In the genomic region with DNA sequence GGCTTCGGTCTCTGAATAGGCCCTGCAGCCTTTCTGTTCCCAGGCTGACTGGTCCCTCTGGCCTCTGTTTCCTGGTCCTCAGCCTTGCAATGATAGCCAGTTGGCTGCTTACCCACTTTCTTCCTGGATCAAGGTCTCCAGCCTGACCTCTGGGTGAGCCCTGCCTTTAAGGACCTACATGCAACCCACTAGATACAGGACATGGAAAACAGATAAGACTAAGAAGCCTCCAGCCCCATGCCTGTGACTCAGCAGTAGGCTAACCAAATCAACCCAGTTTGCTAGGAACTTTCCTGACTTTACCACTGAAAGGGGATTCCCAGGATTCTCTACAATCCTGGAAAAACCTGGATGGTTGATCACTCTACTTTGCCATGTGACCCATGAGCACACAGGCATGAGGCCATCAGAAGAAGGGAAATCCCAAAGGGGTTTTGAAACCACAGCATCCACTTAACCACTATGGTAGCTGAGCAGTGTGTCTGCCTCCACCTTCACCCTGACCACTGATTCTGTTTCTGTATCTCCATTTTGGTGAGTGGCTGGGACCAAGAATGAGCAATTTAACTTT, we compare ENCODE assay signal across 1 cellular context.
A peak's percentile ranks its signal among the peaks of the same experiment; 100 is the strongest.
TF ChIP-seq lines count a peak whose summit lies in the region.

No MANE protein-coding gene starts in this region.

TF ChIP-seq in K562, 482 proteins besides CTCF, POLR2A, EP300 and RAD21 (continued from another document and continues in another):
- TF ChIP-seq, protein P1, sequence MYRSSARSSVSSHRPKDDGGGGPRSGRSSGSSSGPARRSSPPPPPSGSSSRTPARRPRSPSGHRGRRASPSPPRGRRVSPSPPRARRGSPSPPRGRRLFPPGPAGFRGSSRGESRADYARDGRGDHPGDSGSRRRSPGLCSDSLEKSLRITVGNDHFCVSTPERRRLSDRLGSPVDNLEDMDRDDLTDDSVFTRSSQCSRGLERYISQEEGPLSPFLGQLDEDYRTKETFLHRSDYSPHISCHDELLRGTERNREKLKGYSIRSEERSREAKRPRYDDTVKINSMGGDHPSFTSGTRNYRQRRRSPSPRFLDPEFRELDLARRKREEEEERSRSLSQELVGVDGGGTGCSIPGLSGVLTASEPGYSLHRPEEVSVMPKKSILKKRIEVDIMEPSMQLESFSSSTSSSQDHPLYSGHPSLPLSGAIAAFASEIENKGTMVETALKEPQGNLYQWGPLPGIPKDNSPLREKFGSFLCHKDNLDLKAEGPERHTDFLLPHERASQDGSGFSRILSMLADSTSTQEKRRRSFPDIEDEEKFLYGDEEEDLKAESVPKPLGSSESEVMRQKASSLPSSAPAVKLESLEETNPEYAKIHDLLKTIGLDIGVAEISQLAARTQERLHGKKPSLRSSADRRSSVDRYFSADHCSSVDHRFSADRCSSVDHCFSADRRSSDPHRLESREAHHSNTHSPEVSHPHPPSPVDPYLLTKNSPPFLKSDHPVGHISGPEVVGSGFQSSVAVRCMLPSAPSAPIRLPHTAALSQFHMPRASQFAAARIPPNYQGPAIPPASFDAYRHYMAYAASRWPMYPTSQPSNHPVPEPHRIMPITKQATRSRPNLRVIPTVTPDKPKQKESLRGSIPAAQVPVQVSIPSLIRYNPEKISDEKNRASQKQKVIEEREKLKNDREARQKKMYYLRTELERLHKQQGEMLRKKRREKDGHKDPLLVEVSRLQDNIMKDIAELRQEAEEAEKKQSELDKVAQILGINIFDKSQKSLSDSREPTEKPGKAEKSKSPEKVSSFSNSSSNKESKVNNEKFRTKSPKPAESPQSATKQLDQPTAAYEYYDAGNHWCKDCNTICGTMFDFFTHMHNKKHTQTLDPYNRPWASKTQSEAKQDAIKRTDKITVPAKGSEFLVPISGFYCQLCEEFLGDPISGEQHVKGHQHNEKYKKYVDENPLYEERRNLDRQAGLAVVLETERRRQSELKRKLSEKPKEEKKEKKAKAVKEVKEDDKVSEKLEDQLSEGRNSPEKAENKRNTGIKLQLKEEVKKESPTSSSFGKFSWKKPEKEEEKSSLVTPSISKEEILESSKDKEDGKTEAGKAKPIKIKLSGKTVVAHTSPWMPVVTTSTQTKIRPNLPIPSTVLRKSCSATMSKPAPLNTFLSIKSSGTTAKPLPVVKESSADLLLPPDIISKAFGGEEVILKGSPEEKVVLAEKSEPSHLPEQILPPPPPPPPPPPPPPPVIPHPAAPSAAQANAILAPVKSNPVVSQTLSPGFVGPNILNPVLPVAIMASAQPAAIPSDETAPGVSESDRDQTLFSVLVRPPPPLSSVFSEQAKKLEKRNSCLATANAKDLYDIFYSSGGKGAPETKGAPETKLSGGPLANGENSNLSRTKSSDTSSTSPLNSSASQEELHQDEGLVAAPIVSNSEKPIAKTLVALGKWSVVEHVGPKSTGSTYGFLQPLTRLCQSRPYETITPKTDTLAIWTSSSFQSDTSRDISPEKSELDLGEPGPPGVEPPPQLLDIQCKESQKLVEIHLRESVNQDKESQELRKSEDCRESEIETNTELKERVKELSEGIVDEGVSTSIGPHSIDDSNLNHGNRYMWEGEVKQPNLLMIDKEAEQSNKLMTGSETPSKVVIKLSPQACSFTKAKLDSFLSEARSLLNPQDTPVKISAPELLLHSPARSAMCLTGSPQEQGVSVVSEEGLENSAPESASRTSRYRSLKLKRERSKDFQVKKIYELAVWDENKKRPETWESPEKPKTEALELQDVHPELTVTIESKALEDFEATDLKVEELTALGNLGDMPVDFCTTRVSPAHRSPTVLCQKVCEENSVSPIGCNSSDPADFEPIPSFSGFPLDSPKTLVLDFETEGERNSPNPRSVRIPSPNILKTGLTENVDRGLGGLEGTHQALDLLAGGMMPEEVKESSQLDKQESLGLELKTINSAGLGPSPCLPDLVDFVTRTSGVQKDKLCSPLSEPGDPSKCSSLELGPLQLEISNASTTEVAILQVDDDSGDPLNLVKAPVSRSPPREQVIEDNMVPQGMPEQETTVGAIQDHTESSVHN (IDR thresholded peaks at IDR 0.05; ENCODE audit: borderline replicate concordance in 1 of 2, low read depth in 1 of 2) = no peak
- no peak for TF ChIP-seq SRF (CRISPR knock-in tag; IDR thresholded peaks at IDR 0.05)
- TF ChIP-seq, protein P2, sequence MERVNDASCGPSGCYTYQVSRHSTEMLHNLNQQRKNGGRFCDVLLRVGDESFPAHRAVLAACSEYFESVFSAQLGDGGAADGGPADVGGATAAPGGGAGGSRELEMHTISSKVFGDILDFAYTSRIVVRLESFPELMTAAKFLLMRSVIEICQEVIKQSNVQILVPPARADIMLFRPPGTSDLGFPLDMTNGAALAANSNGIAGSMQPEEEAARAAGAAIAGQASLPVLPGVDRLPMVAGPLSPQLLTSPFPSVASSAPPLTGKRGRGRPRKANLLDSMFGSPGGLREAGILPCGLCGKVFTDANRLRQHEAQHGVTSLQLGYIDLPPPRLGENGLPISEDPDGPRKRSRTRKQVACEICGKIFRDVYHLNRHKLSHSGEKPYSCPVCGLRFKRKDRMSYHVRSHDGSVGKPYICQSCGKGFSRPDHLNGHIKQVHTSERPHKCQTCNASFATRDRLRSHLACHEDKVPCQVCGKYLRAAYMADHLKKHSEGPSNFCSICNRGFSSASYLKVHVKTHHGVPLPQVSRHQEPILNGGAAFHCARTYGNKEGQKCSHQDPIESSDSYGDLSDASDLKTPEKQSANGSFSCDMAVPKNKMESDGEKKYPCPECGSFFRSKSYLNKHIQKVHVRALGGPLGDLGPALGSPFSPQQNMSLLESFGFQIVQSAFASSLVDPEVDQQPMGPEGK (CRISPR knock-in tag; IDR thresholded peaks at IDR 0.05; ENCODE audit: borderline replicate concordance) = no peak
- no peak for TF ChIP-seq RAD51 (IDR thresholded peaks at IDR 0.05; ENCODE audit: borderline replicate concordance, low read depth)
- TF ChIP-seq THRAP3 (IDR thresholded peaks at IDR 0.05; ENCODE audit: borderline replicate concordance) = no peak
- TF ChIP-seq MCM2 (IDR thresholded peaks at IDR 0.05; ENCODE audit: low read depth) = no peak
- no peak for TF ChIP-seq POU5F1 (IDR thresholded peaks at IDR 0.05; ENCODE audit: borderline replicate concordance, low read depth, low read length, partially characterized antibody)
- TF ChIP-seq GABPB2 (CRISPR knock-in tag; conservative IDR thresholded peaks at IDR 0.05) = no peak
- TF ChIP-seq, protein P3, sequence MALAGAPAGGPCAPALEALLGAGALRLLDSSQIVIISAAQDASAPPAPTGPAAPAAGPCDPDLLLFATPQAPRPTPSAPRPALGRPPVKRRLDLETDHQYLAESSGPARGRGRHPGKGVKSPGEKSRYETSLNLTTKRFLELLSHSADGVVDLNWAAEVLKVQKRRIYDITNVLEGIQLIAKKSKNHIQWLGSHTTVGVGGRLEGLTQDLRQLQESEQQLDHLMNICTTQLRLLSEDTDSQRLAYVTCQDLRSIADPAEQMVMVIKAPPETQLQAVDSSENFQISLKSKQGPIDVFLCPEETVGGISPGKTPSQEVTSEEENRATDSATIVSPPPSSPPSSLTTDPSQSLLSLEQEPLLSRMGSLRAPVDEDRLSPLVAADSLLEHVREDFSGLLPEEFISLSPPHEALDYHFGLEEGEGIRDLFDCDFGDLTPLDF (CRISPR knock-in tag; IDR thresholded peaks at IDR 0.05) = 0 out of 2 replicates have a peak, but pooled peaks have one; percentile 28
- TF ChIP-seq, protein P4, sequence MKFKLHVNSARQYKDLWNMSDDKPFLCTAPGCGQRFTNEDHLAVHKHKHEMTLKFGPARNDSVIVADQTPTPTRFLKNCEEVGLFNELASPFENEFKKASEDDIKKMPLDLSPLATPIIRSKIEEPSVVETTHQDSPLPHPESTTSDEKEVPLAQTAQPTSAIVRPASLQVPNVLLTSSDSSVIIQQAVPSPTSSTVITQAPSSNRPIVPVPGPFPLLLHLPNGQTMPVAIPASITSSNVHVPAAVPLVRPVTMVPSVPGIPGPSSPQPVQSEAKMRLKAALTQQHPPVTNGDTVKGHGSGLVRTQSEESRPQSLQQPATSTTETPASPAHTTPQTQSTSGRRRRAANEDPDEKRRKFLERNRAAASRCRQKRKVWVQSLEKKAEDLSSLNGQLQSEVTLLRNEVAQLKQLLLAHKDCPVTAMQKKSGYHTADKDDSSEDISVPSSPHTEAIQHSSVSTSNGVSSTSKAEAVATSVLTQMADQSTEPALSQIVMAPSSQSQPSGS (CRISPR knock-in tag; IDR thresholded peaks at IDR 0.05) = no peak
- no peak for TF ChIP-seq TCF7L2 (IDR thresholded peaks at IDR 0.05; ENCODE audit: low read depth, low read length)
- TF ChIP-seq, protein P5, sequence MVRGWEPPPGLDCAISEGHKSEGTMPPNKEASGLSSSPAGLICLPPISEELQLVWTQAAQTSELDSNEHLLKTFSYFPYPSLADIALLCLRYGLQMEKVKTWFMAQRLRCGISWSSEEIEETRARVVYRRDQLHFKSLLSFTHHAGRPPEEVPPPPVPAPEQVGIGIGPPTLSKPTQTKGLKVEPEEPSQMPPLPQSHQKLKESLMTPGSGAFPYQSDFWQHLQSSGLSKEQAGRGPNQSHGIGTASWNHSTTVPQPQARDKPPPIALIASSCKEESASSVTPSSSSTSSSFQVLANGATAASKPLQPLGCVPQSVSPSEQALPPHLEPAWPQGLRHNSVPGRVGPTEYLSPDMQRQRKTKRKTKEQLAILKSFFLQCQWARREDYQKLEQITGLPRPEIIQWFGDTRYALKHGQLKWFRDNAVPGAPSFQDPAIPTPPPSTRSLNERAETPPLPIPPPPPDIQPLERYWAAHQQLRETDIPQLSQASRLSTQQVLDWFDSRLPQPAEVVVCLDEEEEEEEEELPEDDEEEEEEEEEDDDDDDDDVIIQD (CRISPR knock-in tag; IDR thresholded peaks at IDR 0.05) = no peak
- TF ChIP-seq ZC3H8 (IDR thresholded peaks at IDR 0.05) = no peak
- TF ChIP-seq RBM25 (IDR thresholded peaks at IDR 0.05; ENCODE audit: low read depth, low read length, severe bottlenecking) = no peak
- TF ChIP-seq, protein P6, sequence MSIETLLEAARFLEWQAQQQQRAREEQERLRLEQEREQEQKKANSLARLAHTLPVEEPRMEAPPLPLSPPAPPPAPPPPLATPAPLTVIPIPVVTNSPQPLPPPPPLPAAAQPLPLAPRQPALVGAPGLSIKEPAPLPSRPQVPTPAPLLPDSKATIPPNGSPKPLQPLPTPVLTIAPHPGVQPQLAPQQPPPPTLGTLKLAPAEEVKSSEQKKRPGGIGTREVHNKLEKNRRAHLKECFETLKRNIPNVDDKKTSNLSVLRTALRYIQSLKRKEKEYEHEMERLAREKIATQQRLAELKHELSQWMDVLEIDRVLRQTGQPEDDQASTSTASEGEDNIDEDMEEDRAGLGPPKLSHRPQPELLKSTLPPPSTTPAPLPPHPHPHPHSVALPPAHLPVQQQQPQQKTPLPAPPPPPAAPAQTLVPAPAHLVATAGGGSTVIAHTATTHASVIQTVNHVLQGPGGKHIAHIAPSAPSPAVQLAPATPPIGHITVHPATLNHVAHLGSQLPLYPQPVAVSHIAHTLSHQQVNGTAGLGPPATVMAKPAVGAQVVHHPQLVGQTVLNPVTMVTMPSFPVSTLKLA (conservative IDR thresholded peaks at IDR 0.05) = peak in 1 of 2 experiments; percentile 47; a peak in 2 of 4 replicates
- TF ChIP-seq TAL1 (IDR thresholded peaks at IDR 0.05) = peak; percentile 75
- TF ChIP-seq RFX5 (IDR thresholded peaks at IDR 0.05; ENCODE audit: low read depth, low read length) = no peak
- TF ChIP-seq ZNF668 (CRISPR knock-in tag; IDR thresholded peaks at IDR 0.05) = no peak
- no peak for TF ChIP-seq ZNF785 (CRISPR knock-in tag; IDR thresholded peaks at IDR 0.05)
- no peak for TF ChIP-seq NCOA4 (IDR thresholded peaks at IDR 0.05; ENCODE audit: partially characterized antibody)
- TF ChIP-seq KHSRP (IDR thresholded peaks at IDR 0.05) = no peak
- no peak for TF ChIP-seq SIN3B (IDR thresholded peaks at IDR 0.05; ENCODE audit: low read depth)
- no peak for TF ChIP-seq ZNF263 (CRISPR knock-in tag; IDR thresholded peaks at IDR 0.05; ENCODE audit: borderline replicate concordance)
- TF ChIP-seq SRSF1 (IDR thresholded peaks at IDR 0.05; ENCODE audit: low read depth, low read length) = no peak
- TF ChIP-seq SP2 (IDR thresholded peaks at IDR 0.05; ENCODE audit: extremely low read depth, low read depth, low read length, poor library complexity, severe bottlenecking) = no peak
- no peak for TF ChIP-seq CBX2 (IDR thresholded peaks at IDR 0.05; ENCODE audit: insufficient read depth, low read length, poor library complexity, severe bottlenecking)
- TF ChIP-seq CBX5 (IDR thresholded peaks at IDR 0.05; ENCODE audit: borderline replicate concordance, low read depth) = no peak
- TF ChIP-seq TCF7 (IDR thresholded peaks at IDR 0.05; ENCODE audit: borderline replicate concordance) = no peak
- no peak for TF ChIP-seq BRCA1 (IDR thresholded peaks at IDR 0.05)
- no peak for TF ChIP-seq BRCA1 (CRISPR knock-in tag; IDR thresholded peaks at IDR 0.05)
- TF ChIP-seq, protein P7, sequence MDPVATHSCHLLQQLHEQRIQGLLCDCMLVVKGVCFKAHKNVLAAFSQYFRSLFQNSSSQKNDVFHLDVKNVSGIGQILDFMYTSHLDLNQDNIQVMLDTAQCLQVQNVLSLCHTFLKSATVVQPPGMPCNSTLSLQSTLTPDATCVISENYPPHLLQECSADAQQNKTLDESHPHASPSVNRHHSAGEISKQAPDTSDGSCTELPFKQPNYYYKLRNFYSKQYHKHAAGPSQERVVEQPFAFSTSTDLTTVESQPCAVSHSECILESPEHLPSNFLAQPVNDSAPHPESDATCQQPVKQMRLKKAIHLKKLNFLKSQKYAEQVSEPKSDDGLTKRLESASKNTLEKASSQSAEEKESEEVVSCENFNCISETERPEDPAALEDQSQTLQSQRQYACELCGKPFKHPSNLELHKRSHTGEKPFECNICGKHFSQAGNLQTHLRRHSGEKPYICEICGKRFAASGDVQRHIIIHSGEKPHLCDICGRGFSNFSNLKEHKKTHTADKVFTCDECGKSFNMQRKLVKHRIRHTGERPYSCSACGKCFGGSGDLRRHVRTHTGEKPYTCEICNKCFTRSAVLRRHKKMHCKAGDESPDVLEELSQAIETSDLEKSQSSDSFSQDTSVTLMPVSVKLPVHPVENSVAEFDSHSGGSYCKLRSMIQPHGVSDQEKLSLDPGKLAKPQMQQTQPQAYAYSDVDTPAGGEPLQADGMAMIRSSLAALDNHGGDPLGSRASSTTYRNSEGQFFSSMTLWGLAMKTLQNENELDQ (CRISPR knock-in tag; IDR thresholded peaks at IDR 0.05; ENCODE audit: borderline replicate concordance) = no peak
- no peak for TF ChIP-seq POLR2G (IDR thresholded peaks at IDR 0.05; ENCODE audit: low read depth, low read length)
- TF ChIP-seq, protein P8, sequence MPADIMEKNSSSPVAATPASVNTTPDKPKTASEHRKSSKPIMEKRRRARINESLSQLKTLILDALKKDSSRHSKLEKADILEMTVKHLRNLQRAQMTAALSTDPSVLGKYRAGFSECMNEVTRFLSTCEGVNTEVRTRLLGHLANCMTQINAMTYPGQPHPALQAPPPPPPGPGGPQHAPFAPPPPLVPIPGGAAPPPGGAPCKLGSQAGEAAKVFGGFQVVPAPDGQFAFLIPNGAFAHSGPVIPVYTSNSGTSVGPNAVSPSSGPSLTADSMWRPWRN (IDR thresholded peaks at IDR 0.05; ENCODE audit: low read depth) = peak; percentile 39; the same call in 1 of the 2 replicates
- TF ChIP-seq MCM7 (IDR thresholded peaks at IDR 0.05) = no peak
